Comparison of ENCODE assay signal across 8 cellular contexts in the genomic region with DNA sequence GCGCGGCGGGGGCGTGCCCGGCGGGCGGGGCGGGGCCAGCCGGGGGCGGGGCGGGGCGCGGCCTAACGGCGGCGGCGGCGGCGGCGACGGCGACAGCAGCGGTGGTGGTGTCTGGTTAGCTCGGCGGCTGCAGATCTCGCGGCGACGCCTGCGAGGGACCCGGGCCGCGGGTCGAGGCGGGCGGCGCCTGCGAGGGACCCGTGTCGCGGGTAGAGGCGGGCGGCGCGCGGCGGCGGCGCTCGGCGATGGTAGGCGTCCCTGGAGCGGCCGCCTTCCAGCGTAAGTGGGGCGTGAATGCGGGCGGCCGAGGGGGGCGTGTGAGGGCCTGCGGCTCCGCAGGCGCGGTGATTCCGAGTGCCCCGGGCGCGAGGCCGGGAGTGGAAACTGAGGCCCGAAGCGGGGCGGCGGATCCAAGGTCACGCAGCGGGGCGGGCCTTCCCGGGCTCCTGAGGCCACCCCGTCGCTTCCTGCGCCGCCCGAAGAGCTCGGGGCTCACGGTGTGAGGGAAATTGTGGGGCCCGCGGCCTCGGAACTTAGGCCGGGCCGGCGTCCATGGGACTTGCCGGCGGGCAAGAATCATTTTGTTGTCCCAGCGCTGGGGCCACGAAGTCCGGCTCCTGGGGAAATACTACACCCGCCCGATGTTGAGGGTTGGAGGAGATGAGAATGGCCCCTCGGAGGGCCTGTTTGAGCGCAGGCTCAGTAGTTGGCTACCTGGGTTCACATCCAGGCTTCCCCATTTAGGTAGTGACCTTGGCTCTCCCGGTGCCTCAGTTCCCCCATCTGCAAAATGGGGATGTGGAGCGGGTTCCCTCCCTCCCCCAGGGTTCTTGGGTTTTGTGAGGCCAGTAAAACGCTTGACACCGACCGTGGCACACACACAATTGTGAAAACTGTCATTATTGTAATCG. TPM values are rescaled to one million over a fixed set of nuclear protein-coding genes. Genes with fewer than 3 reads are reported as not detected.
DNase-seq lines count a peak whose midpoint lies in the region; ATAC-seq, FAIRE-seq and TF ChIP-seq lines count a peak whose summit lies in the region.

A gene (plus strand): TSS at position 74 of the 911 bp plus-strand sequence. CDS start 172 bp downstream, at position 246.

- peak within 1 kb of the TSS; percentile 81 for H3K27ac Mint-ChIP-seq in activated naive CD4-positive, alpha-beta T cell treated with anti-CD3 and anti-CD28 coated beads for 36 hours

- TF ChIP-seq CTCF in bronchial epithelial cell (IDR thresholded peaks at IDR 0.05; ENCODE audit: insufficient read depth, low read length, severe bottlenecking) (no peak), kidney (IDR thresholded peaks at IDR 0.05; ENCODE audit: borderline replicate concordance, extremely low read depth, insufficient read depth) (no peak), GM10266 (IDR thresholded peaks at IDR 0.05; ENCODE audit: control insufficient read depth, insufficient read depth, low read depth, missing control alignments) (no peak)

- H3K9me3 ChIP-seq in kidney (ENCODE audit: control insufficient read depth in 1 of 2, low read length in 2 of 2) = no peaks in the 10 kb centered on the region

- peaks cover 19% of the 10 kb centered on the region for H3K4me1 Mint-ChIP-seq in activated naive CD4-positive, alpha-beta T cell treated with anti-CD3 and anti-CD28 coated beads for 36 hours (ENCODE audit: low read depth)

- H3K4me3 Mint-ChIP-seq in activated naive CD4-positive, alpha-beta T cell treated with anti-CD3 and anti-CD28 coated beads for 36 hours = peak within 1 kb of the TSS; percentile 79

- no peaks in the 10 kb centered on the region for H3K27me3 Mint-ChIP-seq in activated naive CD4-positive, alpha-beta T cell treated with anti-CD3 and anti-CD28 coated beads for 36 hours (ENCODE audit: low read depth)

- H3K36me3 ChIP-seq in bronchial epithelial cell (ENCODE audit: control insufficient read depth, insufficient read depth, low read length) (no peaks in the 10 kb centered on the region), kidney (ENCODE audit: control insufficient read depth in 1 of 2, insufficient read depth in 2 of 2, low read length in 2 of 2) (no peaks in the 10 kb centered on the region)

- H3K9me3 Mint-ChIP-seq in activated naive CD4-positive, alpha-beta T cell treated with anti-CD3 and anti-CD28 coated beads for 36 hours = no peaks in the 10 kb centered on the region

- H3K36me3 Mint-ChIP-seq in activated naive CD4-positive, alpha-beta T cell treated with anti-CD3 and anti-CD28 coated beads for 36 hours (ENCODE audit: low read depth) = no peaks in the 10 kb centered on the region

- CTCF ChIA-PET in activated naive CD4-positive, alpha-beta T cell treated with anti-CD3 and anti-CD28 coated beads for 36 hours (lab: Charles Lee) = interaction anchor here (0.6 to 2.2 kb wide), 5 partner anchors 33 to 242 kb away, joined by 3 to 8 read pairs (median 5); a partner anchor contains a TSS

- H3K27ac ChIP-seq in kidney (ENCODE audit: low read depth in 2 of 2, low read length in 2 of 2) = peak within 1 kb of the TSS; percentile 98

- no peak for FAIRE-seq in bronchial epithelial cell (lab: Jason Lieb, UNC)
- no peak for FAIRE-seq in kidney (lab: Jason Lieb, UNC)

- DNase-seq in activated naive CD4-positive, alpha-beta T cell treated with anti-CD3 and anti-CD28 coated beads for 36 hours = peak; percentile 52
- no peak for DNase-seq in activated naive CD4-positive, alpha-beta T cell treated with anti-CD3 and anti-CD28 coated beads, Interleukin-2, amount 50 U/mL, for 16 hours
- peak; percentile 55 for DNase-seq in NCI-H226
- DNase-seq in bronchial epithelial cell (ENCODE audit: low read depth) = peak; percentile 25
- peak; percentile 92 for DNase-seq in kidney
- DNase-seq in stimulated activated CD4-positive, alpha-beta T cell treated with anti-CD3 and anti-CD28 coated beads, Interleukin-1b, Interleukin-23, amount 100 ng/mL, for 48 hours = peak; percentile 6
- no peak for DNase-seq in GM10266 (ENCODE audit: extremely low spot score)

- peak within 1 kb of the TSS; percentile 83 for H3K4me3 ChIP-seq in bronchial epithelial cell (ENCODE audit: low read depth, low read length)
- peak within 1 kb of the TSS; percentile 75 to 91 for H3K4me3 ChIP-seq in kidney (ENCODE audit: low read length in 2 of 2)

- H3K4me1 ChIP-seq in kidney (ENCODE audit: control insufficient read depth in 1 of 2, insufficient read depth in 1 of 2, low read depth in 1 of 2, low read length in 2 of 2) = peaks cover 0 to 4% of the 10 kb centered on the region in 2 donors

- H3K9ac ChIP-seq in kidney (ENCODE audit: low read length in 2 of 2) = peak within 1 kb of the TSS; percentile 88 to 89

- ATAC-seq in HG02642 (IDR thresholded peaks at IDR 0.05; ENCODE audit: poor library complexity, unreplicated experiment) = peak; percentile 59

- intact Hi-C loops in activated naive CD4-positive, alpha-beta T cell treated with anti-CD3 and anti-CD28 coated beads for 36 hours (cut with micrococcal nuclease) = loop anchor here (5.0 kb wide), 1 partner anchor 1187 kb away; a partner anchor contains a TSS
- intact Hi-C loops in kidney (cut with DNase I) = no loop called here

- no peaks in the 10 kb centered on the region for H3K27me3 ChIP-seq in bronchial epithelial cell (ENCODE audit: control insufficient read depth, insufficient read depth, low read length)

RNA-seq across cellular contexts. Expression of the gene that starts here (rescaled TPM):
- total RNA-seq in activated naive CD4-positive, alpha-beta T cell treated with anti-CD3 and anti-CD28 coated beads for 36 hours = 10 to 100 TPM; 11.1 to 11.4 TPM
- total RNA-seq in bronchial epithelial cell (4.0 and 5.3 TPM in 2 replicates), kidney (17.3 TPM)
- 5.5 TPM for polyA plus RNA-seq in kidney (ENCODE audit: insufficient read depth, low read depth, low replicate concordance)

Comparison
In these comparisons a context has a peak if more than half of its experiments do, and no peak if none do; other contexts are left out.
1. DNase-seq: peak in activated naive CD4-positive, alpha-beta T cell treated with anti-CD3 and anti-CD28 coated beads for 36 hours (single experiment), NCI-H226 (single experiment), bronchial epithelial cell (single experiment), kidney (single experiment) and stimulated activated CD4-positive, alpha-beta T cell treated with anti-CD3 and anti-CD28 coated beads, Interleukin-1b, Interleukin-23, amount 100 ng/mL, for 48 hours (single experiment); none in activated naive CD4-positive, alpha-beta T cell treated with anti-CD3 and anti-CD28 coated beads, Interleukin-2, amount 50 U/mL, for 16 hours (single experiment) and GM10266 (single experiment).